In genomic region chr3:148698190-148698806, GRCh38 we compare ENCODE assay signal across 10 cellular contexts. TPM values are rescaled to one million over a fixed set of nuclear protein-coding genes. Genes with fewer than 3 reads are reported as not detected.
DNase-seq lines count a peak whose midpoint lies in the region; ATAC-seq and TF ChIP-seq lines count a peak whose summit lies in the region.
"Had no signal": no experiment of that assay in that cellular context is flagged by ENCODE, and none has a peak within 500 bp of the region (broad histone marks: within the 10 kb centered on the region; RNA-seq: fewer than 3 reads in every experiment).

No MANE protein-coding gene starts in this region.

- no peaks in the 10 kb centered on the region for H3K4me1 ChIP-seq in CD8-positive, alpha-beta memory T cell (ENCODE audit: insufficient read depth, low read length)

- peaks cover 8% of the 10 kb centered on the region for H3K4me1 Mint-ChIP-seq in brain
- no peaks in the 10 kb centered on the region for H3K4me1 Mint-ChIP-seq in CD8-positive, alpha-beta memory T cell
- H3K4me1 Mint-ChIP-seq: immature natural killer cell had no signal

- DNase-seq in ELF-1 (ENCODE audit: low read depth, low spot score) = peak; percentile 3
- DNase-seq in retinal pigment epithelial cell (ENCODE audit: low read depth) = no peak
- no peak for DNase-seq in hypothalamus (lab: John Stamatoyannopoulos, UW)
- no peak for DNase-seq in CD8-positive, alpha-beta memory T cell
- no peak for DNase-seq in cerebellum (ENCODE audit: low spot score)
- DNase-seq: activated naive CD4-positive, alpha-beta T cell treated with anti-CD3 and anti-CD28 coated beads for 36 hours; immature natural killer cell had no signal

- POLR2A ChIA-PET in CD8-positive, alpha-beta memory T cell (lab: Charles Lee) = no interaction called here

- H3K27ac Mint-ChIP-seq in brain = no peak overlapping the region
- no peak overlapping the region for H3K27ac Mint-ChIP-seq in CD8-positive, alpha-beta memory T cell
- H3K27ac Mint-ChIP-seq: activated naive CD4-positive, alpha-beta T cell treated with anti-CD3 and anti-CD28 coated beads for 36 hours; immature natural killer cell had no signal

- CTCF ChIA-PET in CD8-positive, alpha-beta memory T cell (lab: Charles Lee) = no interaction called here

- peak overlapping the region; percentile 69 to 89 (median 78) for H3K4me3 Mint-ChIP-seq in brain
- no peak overlapping the region for H3K4me3 Mint-ChIP-seq in CD8-positive, alpha-beta memory T cell
- H3K4me3 Mint-ChIP-seq: activated naive CD4-positive, alpha-beta T cell treated with anti-CD3 and anti-CD28 coated beads for 36 hours; immature natural killer cell had no signal

- H3K9me3 Mint-ChIP-seq in brain = no peaks in the 10 kb centered on the region
- peaks cover 0 to 7% (median 3%) of the 10 kb centered on the region in 5 donors for H3K9me3 Mint-ChIP-seq in CD8-positive, alpha-beta memory T cell
- H3K9me3 Mint-ChIP-seq: activated naive CD4-positive, alpha-beta T cell treated with anti-CD3 and anti-CD28 coated beads for 36 hours had no signal

- H3K36me3 ChIP-seq in CD8-positive, alpha-beta memory T cell (ENCODE audit: insufficient read depth, low read length) = no peaks in the 10 kb centered on the region

- H3K27me3 Mint-ChIP-seq in brain = peaks cover 58% of the 10 kb centered on the region
- H3K27me3 Mint-ChIP-seq in CD8-positive, alpha-beta memory T cell = peaks cover 13 to 21% of the 10 kb centered on the region in 2 donors

- no peaks in the 10 kb centered on the region for H3K9me3 ChIP-seq in CD8-positive, alpha-beta memory T cell (ENCODE audit: low read length)

- ATAC-seq in HG03565 (IDR thresholded peaks at IDR 0.05; ENCODE audit: unreplicated experiment) = no peak

- no peak overlapping the region for H3K27ac ChIP-seq in CD8-positive, alpha-beta memory T cell (ENCODE audit: low read depth, low read length)

- no peaks in the 10 kb centered on the region for H3K27me3 ChIP-seq in CD8-positive, alpha-beta memory T cell (ENCODE audit: insufficient read depth, low read length, poor library complexity, severe bottlenecking)

- H3K4me3 ChIP-seq in iPS-11a (ENCODE audit: low read depth, low read length) = peak overlapping the region; percentile 24
- peak overlapping the region; percentile 65 for H3K4me3 ChIP-seq in retinal pigment epithelial cell (ENCODE audit: low read length)
- H3K4me3 ChIP-seq in CD8-positive, alpha-beta memory T cell (ENCODE audit: low read length) = no peak overlapping the region

- TF ChIP-seq CTCF in brain (conservative IDR thresholded peaks at IDR 0.05) (no peak), retinal pigment epithelial cell (conservative IDR thresholded peaks at IDR 0.05; ENCODE audit: low read depth, low read length) (no peak)

- no peaks in the 10 kb centered on the region for H3K36me3 Mint-ChIP-seq in brain
- H3K36me3 Mint-ChIP-seq in CD8-positive, alpha-beta memory T cell = no peaks in the 10 kb centered on the region

RNA-seq across cellular contexts. Expression of gene AGTR1, which starts 0.6 kb away (rescaled TPM):
- polyA plus RNA-seq in brain (ENCODE audit: insufficient read depth, low read depth, low replicate concordance) = 0.20 TPM
- total RNA-seq in CD8-positive, alpha-beta memory T cell = not detected
- polyA plus RNA-seq in CD8-positive, alpha-beta memory T cell = not detected
- 7.1 TPM for total RNA-seq in cerebellum
- total RNA-seq: activated naive CD4-positive, alpha-beta T cell treated with anti-CD3 and anti-CD28 coated beads for 36 hours had no signal
- polyA plus RNA-seq: immature natural killer cell had no signal

Comparison
In these comparisons a context has a peak if more than half of its experiments do, and no peak if none do; other contexts are left out.
1. H3K4me3 Mint-ChIP-seq: peak in brain (5 of 5); none in CD8-positive, alpha-beta memory T cell (0 of 7).